Comparison of ENCODE assay signal across 8 cellular contexts in genomic region chr16:30948087-30948955, GRCh38. TPM values are rescaled to one million over a fixed set of nuclear protein-coding genes. Genes with fewer than 3 reads are reported as not detected.
DNase-seq lines count a peak whose midpoint lies in the region; ATAC-seq and TF ChIP-seq lines count a peak whose summit lies in the region.

No MANE protein-coding gene starts in this region.

- no peak for DNase-seq in activated naive CD4-positive, alpha-beta T cell (lab: John Stamatoyannopoulos, UW)
- DNase-seq in HT-29 (ENCODE audit: low spot score) (peak; percentile 76), endodermal cell (peak; percentile 100), lung (ENCODE audit: low spot score) (peak; percentile 95), Kasumi-1 (lab: John Stamatoyannopoulos, UW) (no peak)

- H3K4me1 ChIP-seq in endodermal cell (ENCODE audit: control insufficient read depth, insufficient read depth, low read length) (peaks cover 12% of the 10 kb centered on the region), lung (ENCODE audit: control insufficient read depth in 2 of 2, insufficient read depth in 2 of 2, low read length in 2 of 2) (peaks cover 0 to 13% of the 10 kb centered on the region in 2 donors), subcutaneous abdominal adipose tissue (ENCODE audit: control insufficient read depth in 5 of 5, insufficient read depth in 5 of 5, low read length in 5 of 5) (peaks cover 5 to 47% (median 34%) of the 10 kb centered on the region in 5 donors)

- TF ChIP-seq CTCF in SU-DHL-6 (IDR thresholded peaks at IDR 0.05; ENCODE audit: insufficient read depth, low read length, poor library complexity, severe bottlenecking) = no peak
- peak; percentile 23 for TF ChIP-seq CTCF in endodermal cell (conservative IDR thresholded peaks at IDR 0.05)
- TF ChIP-seq CTCF in lung (IDR thresholded peaks at IDR 0.05; ENCODE audit: control extremely low read depth, extremely low read depth) = no peak

- peak overlapping the region; percentile 79 for H3K4me2 ChIP-seq in SU-DHL-6 (ENCODE audit: low read depth, low read length, poor library complexity, severe bottlenecking)

- peak; percentile 39 for ATAC-seq in lung (ENCODE audit: insufficient read depth, low FRiP score)

- H3K9me3 Mint-ChIP-seq in activated naive CD4-positive, alpha-beta T cell treated with anti-CD3 and anti-CD28 coated beads, Interleukin-2, amount 50 U/mL, for 24 hours = no peaks in the 10 kb centered on the region
- no peaks in the 10 kb centered on the region for H3K9me3 Mint-ChIP-seq in endodermal cell

- H3K27ac ChIP-seq in SU-DHL-6 (ENCODE audit: low read depth, low read length) (peak overlapping the region; percentile 44; the same call in 1 of the 2 replicates), endodermal cell (ENCODE audit: low read depth, low read length) (peak overlapping the region; percentile 95), lung (ENCODE audit: low read depth in 1 of 2, low read length in 1 of 2) (peak overlapping the region; percentile 79 to 95), subcutaneous abdominal adipose tissue (ENCODE audit: low read depth, low read length) (peak overlapping the region; percentile 72)

- H3K9ac ChIP-seq in SU-DHL-6 (ENCODE audit: low read length) (peak overlapping the region; percentile 89), endodermal cell (ENCODE audit: extremely low read depth, low read length, poor library complexity, severe bottlenecking) (peak overlapping the region; percentile 82), subcutaneous abdominal adipose tissue (ENCODE audit: low read length in 5 of 5) (peak overlapping the region in 4 of 5 donors; percentile 68 to 83 (median 80))

- H3K79me2 ChIP-seq in SU-DHL-6 (ENCODE audit: insufficient read depth, low read length) = 0 out of 2 replicates have a peak, but pooled peaks cover 3% of the 10 kb centered on the region

- H3K36me3 ChIP-seq in SU-DHL-6 (ENCODE audit: low read length) (no peaks in the 10 kb centered on the region), endodermal cell (ENCODE audit: control insufficient read depth, insufficient read depth, low read length) (peaks cover 37% of the 10 kb centered on the region), lung (ENCODE audit: control insufficient read depth in 2 of 2, insufficient read depth in 2 of 2, low read length in 2 of 2) (peaks cover 0 to 20% of the 10 kb centered on the region in 2 donors), subcutaneous abdominal adipose tissue (ENCODE audit: control insufficient read depth in 5 of 5, insufficient read depth in 5 of 5, low read length in 5 of 5) (peaks cover 3 to 28% (median 14%) of the 10 kb centered on the region in 5 donors)

- no peaks in the 10 kb centered on the region for H3K9me2 ChIP-seq in SU-DHL-6 (replicated peaks; ENCODE audit: insufficient read depth, low read length)

- no peaks in the 10 kb centered on the region for H4K20me1 ChIP-seq in SU-DHL-6 (ENCODE audit: low read depth, low read length)

- H3K27me3 ChIP-seq in SU-DHL-6 (ENCODE audit: low read length) (no peaks in the 10 kb centered on the region), endodermal cell (ENCODE audit: control insufficient read depth, insufficient read depth, low read length, poor library complexity, severe bottlenecking) (no peaks in the 10 kb centered on the region), lung (ENCODE audit: control insufficient read depth, insufficient read depth) (no peaks in the 10 kb centered on the region), subcutaneous abdominal adipose tissue (ENCODE audit: control insufficient read depth in 5 of 5, insufficient read depth in 4 of 5, low read length in 5 of 5) (no peaks in the 10 kb centered on the region)

- no peak overlapping the region for H3K27ac Mint-ChIP-seq in activated naive CD4-positive, alpha-beta T cell treated with anti-CD3 and anti-CD28 coated beads, Interleukin-2, amount 50 U/mL, for 24 hours
- H3K27ac Mint-ChIP-seq in endodermal cell = peak overlapping the region; percentile 96

- H3K27me3 Mint-ChIP-seq in activated naive CD4-positive, alpha-beta T cell treated with anti-CD3 and anti-CD28 coated beads, Interleukin-2, amount 50 U/mL, for 24 hours = no peaks in the 10 kb centered on the region
- H3K27me3 Mint-ChIP-seq in endodermal cell (ENCODE audit: insufficient read depth) = no peaks in the 10 kb centered on the region

- WGBS in endodermal cell (ENCODE audit: insufficient coverage in 1 of 2, insufficient read length in 1 of 2), 2 experiments = 0 to 1% methylated on average over 15 to 38 of the region's 44 CpGs
- 17 to 22% methylated on average over 43 to 44 of the region's 44 CpGs for WGBS in lung, 2 donors

- peak overlapping the region; percentile 71 for H3K4me3 Mint-ChIP-seq in activated naive CD4-positive, alpha-beta T cell treated with anti-CD3 and anti-CD28 coated beads, Interleukin-2, amount 50 U/mL, for 24 hours
- H3K4me3 Mint-ChIP-seq in endodermal cell = peak overlapping the region; percentile 82

- H3F3A ChIP-seq in SU-DHL-6 (ENCODE audit: insufficient read depth) = peaks cover 5% of the 10 kb centered on the region; the same call in 1 of the 2 replicates

- H3K4me1 Mint-ChIP-seq in activated naive CD4-positive, alpha-beta T cell treated with anti-CD3 and anti-CD28 coated beads, Interleukin-2, amount 50 U/mL, for 24 hours = peaks cover 15% of the 10 kb centered on the region
- peaks cover 20% of the 10 kb centered on the region for H3K4me1 Mint-ChIP-seq in endodermal cell

- H2AFZ ChIP-seq in SU-DHL-6 (ENCODE audit: low read depth, low read length, severe bottlenecking) = peak overlapping the region; percentile 67

- H3K9me3 ChIP-seq in SU-DHL-6 (ENCODE audit: insufficient read depth, low read length) = no peaks in the 10 kb centered on the region
- H3K9me3 ChIP-seq in endodermal cell (ENCODE audit: control insufficient read depth, low read length) = no peaks in the 10 kb centered on the region
- no peaks in the 10 kb centered on the region for H3K9me3 ChIP-seq in lung (ENCODE audit: control insufficient read depth in 2 of 2, insufficient read depth in 1 of 2, low read length in 1 of 2)
- no peaks in the 10 kb centered on the region for H3K9me3 ChIP-seq in subcutaneous abdominal adipose tissue (ENCODE audit: control insufficient read depth in 5 of 5, low read length in 5 of 5)

- H3K4me3 ChIP-seq in SU-DHL-6 (ENCODE audit: insufficient read depth, low read length, poor library complexity, severe bottlenecking) = peak overlapping the region; percentile 69
- H3K4me3 ChIP-seq in endodermal cell (ENCODE audit: low read length) = peak overlapping the region; percentile 91
- H3K4me3 ChIP-seq in lung = peak overlapping the region; percentile 81
- H3K4me3 ChIP-seq in subcutaneous abdominal adipose tissue (ENCODE audit: low read depth in 1 of 5, low read length in 5 of 5) = peak overlapping the region; percentile 59 to 82 (median 72)

- peaks cover 9% of the 10 kb centered on the region for H3K36me3 Mint-ChIP-seq in activated naive CD4-positive, alpha-beta T cell treated with anti-CD3 and anti-CD28 coated beads, Interleukin-2, amount 50 U/mL, for 24 hours
- H3K36me3 Mint-ChIP-seq in endodermal cell (ENCODE audit: low read depth) = peaks cover 30% of the 10 kb centered on the region

RNA-seq across cellular contexts. Expression of gene ORAI3, which starts 0.5 kb away (rescaled TPM):
- 16.9 and 22.9 TPM in 2 replicates for total RNA-seq in HT-29 (2014; rRNA removed; shearing (Covaris generic))
- total RNA-seq in endodermal cell (10 to 100 TPM; 16.9 to 17.7 TPM), lung (10 to 100 TPM; 23.9 to 27.4 TPM)
- polyA plus RNA-seq in endodermal cell (2013, experiment 1 of 2) = 9.2 TPM
- polyA plus RNA-seq in endodermal cell (2013, experiment 2 of 2) = 10.4 TPM
- 10 to 100 TPM; 20.2 to 23.3 TPM for polyA plus RNA-seq in lung

RNA-seq across cellular contexts. Expression of gene SETD1A, which starts 9.2 kb away (rescaled TPM):
- 7.7 and 9.8 TPM in 2 replicates for total RNA-seq in HT-29 (2014; rRNA removed; shearing (Covaris generic))
- 10 to 100 TPM; 23.8 to 25.0 TPM for total RNA-seq in endodermal cell
- polyA plus RNA-seq in endodermal cell (2013, experiment 1 of 2) = 21.0 TPM
- 18.2 TPM for polyA plus RNA-seq in endodermal cell (2013, experiment 2 of 2)
- 10 to 100 TPM in 1 of 2 donors, 1 to 10 TPM in 1; 7.4 to 22.0 TPM for total RNA-seq in lung
- polyA plus RNA-seq in lung = 10 to 100 TPM in 1 of 2 donors, 1 to 10 TPM in 1; 8.7 to 13.1 TPM

RNA-seq across cellular contexts. Expression of gene FBXL19, which starts 24.9 kb away (rescaled TPM):
- total RNA-seq in HT-29 (2014; rRNA removed; shearing (Covaris generic)) = 42.6 and 43.3 TPM in 2 replicates
- total RNA-seq in endodermal cell = 10 to 100 TPM; 74.0 to 84.3 TPM
- 49.4 TPM for polyA plus RNA-seq in endodermal cell (2013, experiment 1 of 2)
- 46.5 TPM for polyA plus RNA-seq in endodermal cell (2013, experiment 2 of 2)
- 10 to 100 TPM; 10.6 to 17.3 TPM for total RNA-seq in lung
- 10 to 100 TPM; 10.3 to 15.8 TPM for polyA plus RNA-seq in lung

RNA-seq across cellular contexts. Expression of gene HSD3B7, which starts 36.7 kb away (rescaled TPM):
- total RNA-seq in HT-29 (2014; rRNA removed; shearing (Covaris generic)) = 24.7 and 28.9 TPM in 2 replicates
- 1 to 10 TPM; 4.1 to 4.8 TPM for total RNA-seq in endodermal cell
- 1.3 TPM for polyA plus RNA-seq in endodermal cell (2013, experiment 1 of 2)
- 2.1 TPM for polyA plus RNA-seq in endodermal cell (2013, experiment 2 of 2)
- total RNA-seq in lung = 10 to 100 TPM in 1 of 2 donors, 1 to 10 TPM in 1; 6.2 to 34.5 TPM
- polyA plus RNA-seq in lung = 10 to 100 TPM; 20.2 to 21.1 TPM

RNA-seq across cellular contexts. Expression of gene CTF1, which starts 51.9 kb away (rescaled TPM):
- total RNA-seq in HT-29 (2014; rRNA removed; shearing (Covaris generic)) = not detected in 2 replicates
- 1 to 10 TPM; 3.1 to 3.3 TPM for total RNA-seq in endodermal cell
- 3.8 TPM for polyA plus RNA-seq in endodermal cell (2013, experiment 1 of 2)
- polyA plus RNA-seq in endodermal cell (2013, experiment 2 of 2) = 2.8 TPM
- total RNA-seq in lung = 1 to 10 TPM; 4.7 to 9.8 TPM
- 1 to 10 TPM; 3.3 to 5.6 TPM for polyA plus RNA-seq in lung

Comparison
In these comparisons a context has a peak if more than half of its experiments do, and no peak if none do; other contexts are left out.
1. DNase-seq: peak in HT-29 (single experiment), endodermal cell (single experiment) and lung (single experiment); none in activated naive CD4-positive, alpha-beta T cell (0 of 4) and Kasumi-1 (0 of 2).
2. H3K27ac ChIP-seq: peak in every context shown above with its lines; median percentile 95 in endodermal cell; 87 in lung; 72 in subcutaneous abdominal adipose tissue; 44 in SU-DHL-6.
3. Peak in every context shown above with its lines, with median percentiles within 50 percentile points of each other: H3K4me3 ChIP-seq and H3K9ac ChIP-seq.